ENCODE assay signal across 9 cellular contexts in the genomic region with DNA sequence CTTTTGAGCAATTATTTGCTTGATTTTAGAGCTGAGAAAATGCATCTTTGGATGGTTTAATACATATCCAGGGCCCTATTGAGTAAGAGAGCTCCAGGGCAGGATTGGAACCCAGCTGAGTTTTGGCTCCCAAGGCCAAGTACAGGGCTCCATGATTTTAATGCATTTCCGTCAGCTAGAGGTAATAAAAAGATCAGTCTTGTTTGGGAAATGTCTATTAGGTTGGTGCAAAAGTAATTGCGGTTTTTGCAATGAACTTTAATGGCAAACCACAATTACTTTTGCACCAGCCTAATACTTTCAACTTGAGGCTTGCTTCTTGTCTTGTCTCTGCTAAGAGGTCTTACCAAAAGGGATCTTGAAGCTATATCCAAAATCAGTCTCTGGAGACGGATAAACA.
"Had no signal": no experiment of that assay in that cellular context is flagged by ENCODE, and none has a peak within 500 bp of the region (broad histone marks: within the 10 kb centered on the region; RNA-seq: fewer than 3 reads in every experiment).

No MANE protein-coding gene starts in this region.

- H3K27ac ChIP-seq: GM23248, HL-60, KMS-11 had no signal

- DNase-seq: GM23248, GOT3, H7, IMR-90, KBM-7 had no signal

- H3K9me3 ChIP-seq: HAP-1 had no signal

- H3K4me2 ChIP-seq: KMS-11 had no signal

- H3K36me3 ChIP-seq: HAP-1 had no signal

- H2AFZ ChIP-seq: GM23248 had no signal

- ATAC-seq: HCT116 had no signal

- H3K9ac ChIP-seq: GM23248, KMS-11 had no signal

- H3K4me1 ChIP-seq: HAP-1 had no signal

- H3K4me3 ChIP-seq: GM23248, HAP-1 had no signal
